ENCODE assay signal across 14 cellular contexts in the genomic region with DNA sequence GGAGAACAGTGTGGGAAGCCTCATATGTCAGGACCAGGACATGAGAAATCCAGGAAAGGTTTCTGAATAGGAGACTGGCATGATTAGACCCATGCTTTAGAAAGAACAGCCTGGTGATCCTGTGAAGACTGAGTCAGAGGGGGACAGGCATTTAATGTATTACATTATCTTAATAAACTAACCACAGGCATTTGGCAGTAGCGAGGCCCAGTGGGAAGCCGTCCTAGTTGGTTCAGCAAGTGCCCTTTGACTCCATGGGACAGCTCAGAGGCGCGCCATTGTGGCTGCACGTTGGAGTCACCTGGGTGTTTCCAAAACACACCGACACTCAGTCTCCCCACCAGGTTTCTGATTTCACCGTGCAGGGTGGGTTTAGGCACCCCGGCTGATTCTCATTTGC.
DNase-seq lines count a peak whose midpoint lies in the region; ATAC-seq and TF ChIP-seq lines count a peak whose summit lies in the region.
"Had no signal": no experiment of that assay in that cellular context is flagged by ENCODE, and none has a peak within 500 bp of the region (broad histone marks: within the 10 kb centered on the region; RNA-seq: fewer than 3 reads in every experiment).

No MANE protein-coding gene starts in this region.

- H3K27me3 ChIP-seq in brain microvascular endothelial cell (replicated peaks) = peaks cover 24% of the 10 kb centered on the region
- no peaks in the 10 kb centered on the region for H3K27me3 ChIP-seq in MM.1S (replicated peaks; ENCODE audit: insufficient read depth, low read length)

- in situ Hi-C loops in brain microvascular endothelial cell (cut with HindIII; ENCODE audit: low pct_ligation_motif_present, low sequenced_read_pairs) = no loop called here

- no peak for ATAC-seq in HG02763 (IDR thresholded peaks at IDR 0.05; ENCODE audit: unreplicated experiment)

- TF ChIP-seq CTCF in AG09309 (IDR thresholded peaks at IDR 0.05; ENCODE audit: control insufficient read depth, insufficient read depth, low read depth, low read length, missing control alignments) = no peak
- TF ChIP-seq CTCF in brain microvascular endothelial cell (IDR thresholded peaks at IDR 0.05; ENCODE audit: low read depth, low read length, missing control alignments) = no peak
- TF ChIP-seq CTCF in MM.1S (IDR thresholded peaks at IDR 0.05; ENCODE audit: low read length) = no peak

- H3K27ac ChIP-seq in brain microvascular endothelial cell (no peak overlapping the region), MM.1S (ENCODE audit: low read length) (no peak overlapping the region)

- peaks cover 10% of the 10 kb centered on the region for H3K27me3 Mint-ChIP-seq in activated naive CD4-positive, alpha-beta T cell treated with anti-CD3 and anti-CD28 coated beads, Interleukin-2, amount 10 ng/mL, durations not matched to agents 7 days and 5 days
- H3K27me3 Mint-ChIP-seq: activated naive CD8-positive, alpha-beta T cell treated with anti-CD3 and anti-CD28 coated beads for 36 hours had no signal

- CTCF ChIA-PET in activated naive CD4-positive, alpha-beta T cell treated with anti-CD3 and anti-CD28 coated beads, Interleukin-2, amount 10 ng/mL, durations not matched to agents 7 days and 5 days (lab: Charles Lee) = interaction anchor here (1.6 kb wide), 1 partner anchor 87 kb away, joined by 4 read pairs; no protein-coding TSS in a partner anchor

- H3F3A ChIP-seq in MM.1S (ENCODE audit: insufficient read depth, low read length) = no peaks in the 10 kb centered on the region

- H3K9me3 ChIP-seq in MM.1S (replicated peaks; ENCODE audit: insufficient read depth, low read length) = no peaks in the 10 kb centered on the region
- H3K9me3 ChIP-seq: HAP-1 had no signal

- no peak overlapping the region for H2AFZ ChIP-seq in MM.1S (ENCODE audit: low read length)

- H3K27ac Mint-ChIP-seq in activated naive CD4-positive, alpha-beta T cell treated with anti-CD3 and anti-CD28 coated beads, Interleukin-2, amount 10 ng/mL, durations not matched to agents 7 days and 5 days = no peak overlapping the region
- H3K27ac Mint-ChIP-seq: activated naive CD8-positive, alpha-beta T cell treated with anti-CD3 and anti-CD28 coated beads for 36 hours had no signal

- H3K4me3 ChIP-seq in AG09309 (ENCODE audit: control insufficient read depth, low read depth, low read length) = no peak overlapping the region
- H3K4me3 ChIP-seq in brain microvascular endothelial cell (ENCODE audit: low read depth, low read length) = no peak overlapping the region
- H3K4me3 ChIP-seq in MM.1S (ENCODE audit: low read length) = no peak overlapping the region
- H3K4me3 ChIP-seq: HAP-1 had no signal

- no peaks in the 10 kb centered on the region for H3K9me3 Mint-ChIP-seq in activated naive CD4-positive, alpha-beta T cell treated with anti-CD3 and anti-CD28 coated beads, Interleukin-2, amount 10 ng/mL, durations not matched to agents 7 days and 5 days
- H3K9me3 Mint-ChIP-seq: activated naive CD8-positive, alpha-beta T cell treated with anti-CD3 and anti-CD28 coated beads for 36 hours; CD4-positive, alpha-beta memory T cell had no signal

- H4K20me1 ChIP-seq in MM.1S (ENCODE audit: insufficient read depth, low read length) = no peaks in the 10 kb centered on the region

- no peaks in the 10 kb centered on the region for H3K36me3 ChIP-seq in brain microvascular endothelial cell (replicated peaks)
- no peaks in the 10 kb centered on the region for H3K36me3 ChIP-seq in MM.1S (replicated peaks; ENCODE audit: insufficient read depth, low read length)
- H3K36me3 ChIP-seq: HAP-1 had no signal

- H3K9ac ChIP-seq in MM.1S (ENCODE audit: low read length) = no peak overlapping the region

- H3K79me2 ChIP-seq in MM.1S (ENCODE audit: low read length) = no peaks in the 10 kb centered on the region

- H3K4me2 ChIP-seq in MM.1S (ENCODE audit: low read depth, low read length) = no peak overlapping the region

- DNase-seq in AG09309 (ENCODE audit: low read depth) = peak; percentile 61
- DNase-seq in HS-5 (ENCODE audit: low read depth) = peak; percentile 64
- peak; percentile 95 for DNase-seq in brain microvascular endothelial cell
- peak; percentile 84 for DNase-seq in kidney tubule cell (ENCODE audit: low spot score)
- no peak for DNase-seq in activated naive CD4-positive, alpha-beta T cell treated with anti-CD3 and anti-CD28 coated beads, Interleukin-2, amount 10 ng/mL, durations not matched to agents 7 days and 5 days
- no peak for DNase-seq in MM.1S
- DNase-seq in dermis blood vessel endothelial cell = no peak
- DNase-seq: activated naive CD8-positive, alpha-beta T cell treated with anti-CD3 and anti-CD28 coated beads for 36 hours; CD4-positive, alpha-beta memory T cell; kidney; NCI-H524 treated with DMSO at 0.1 percent for 48 hours; stimulated activated naive CD4-positive, alpha-beta T cell treated with Interleukin-2 at 50 U/mL for 16 hours had no signal

- H3K4me1 Mint-ChIP-seq in activated naive CD4-positive, alpha-beta T cell treated with anti-CD3 and anti-CD28 coated beads, Interleukin-2, amount 10 ng/mL, durations not matched to agents 7 days and 5 days = no peaks in the 10 kb centered on the region
- H3K4me1 Mint-ChIP-seq: activated naive CD8-positive, alpha-beta T cell treated with anti-CD3 and anti-CD28 coated beads for 36 hours; CD4-positive, alpha-beta memory T cell had no signal

- no peaks in the 10 kb centered on the region for H3K9me2 ChIP-seq in MM.1S (replicated peaks; ENCODE audit: insufficient read depth, low read length)

- H3K36me3 Mint-ChIP-seq in activated naive CD4-positive, alpha-beta T cell treated with anti-CD3 and anti-CD28 coated beads, Interleukin-2, amount 10 ng/mL, durations not matched to agents 7 days and 5 days = no peaks in the 10 kb centered on the region
- H3K36me3 Mint-ChIP-seq: activated naive CD8-positive, alpha-beta T cell treated with anti-CD3 and anti-CD28 coated beads for 36 hours; CD4-positive, alpha-beta memory T cell had no signal

- no peak overlapping the region for H3K4me3 Mint-ChIP-seq in activated naive CD4-positive, alpha-beta T cell treated with anti-CD3 and anti-CD28 coated beads, Interleukin-2, amount 10 ng/mL, durations not matched to agents 7 days and 5 days
- H3K4me3 Mint-ChIP-seq: activated naive CD8-positive, alpha-beta T cell treated with anti-CD3 and anti-CD28 coated beads for 36 hours; CD4-positive, alpha-beta memory T cell had no signal

- H3K4me1 ChIP-seq in MM.1S (ENCODE audit: low read length) = no peaks in the 10 kb centered on the region
- H3K4me1 ChIP-seq: HAP-1 had no signal

Comparison
In these comparisons a context has a peak if more than half of its experiments do, and no peak if none do; other contexts are left out.
1. DNase-seq: peak in AG09309 (single experiment), HS-5 (single experiment), brain microvascular endothelial cell (single experiment) and kidney tubule cell (single experiment); none in activated naive CD4-positive, alpha-beta T cell treated with anti-CD3 and anti-CD28 coated beads, Interleukin-2, amount 10 ng/mL, durations not matched to agents 7 days and 5 days (single experiment), MM.1S (single experiment) and dermis blood vessel endothelial cell (single experiment).